ENCODE assay signal across 24 cellular contexts in the genomic region with DNA sequence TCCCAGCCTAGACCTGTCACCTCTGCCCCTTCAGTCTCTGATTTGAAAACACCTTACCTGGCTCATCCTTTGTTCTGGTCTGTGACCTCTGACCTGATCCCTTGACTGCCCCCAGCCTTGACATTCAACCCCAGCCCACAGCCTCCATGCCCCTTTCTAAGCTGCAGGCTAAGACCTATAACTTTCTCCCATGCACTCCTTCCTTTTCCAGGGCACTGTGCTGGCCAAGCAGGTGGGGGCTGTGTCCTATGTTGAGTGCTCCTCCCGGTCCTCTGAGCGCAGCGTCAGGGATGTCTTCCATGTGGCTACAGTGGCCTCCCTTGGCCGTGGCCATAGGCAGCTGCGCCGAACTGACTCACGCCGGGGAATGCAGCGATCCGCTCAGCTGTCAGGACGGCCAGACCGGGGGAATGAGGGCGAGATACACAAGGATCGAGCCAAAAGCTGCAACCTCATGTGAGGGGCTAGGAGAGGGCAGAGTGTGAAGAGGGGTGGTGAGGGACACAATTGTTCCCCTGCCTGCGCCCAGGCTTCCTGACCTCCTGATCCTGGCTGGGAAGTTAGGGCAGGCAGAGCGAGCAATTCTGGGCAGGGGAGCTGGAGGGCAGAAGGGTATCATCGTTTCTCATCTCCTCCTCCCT. TPM values are rescaled to one million over a fixed set of nuclear protein-coding genes. Genes with fewer than 3 reads are reported as not detected.
A peak's percentile ranks its signal among the peaks of the same experiment; 100 is the strongest.
DNase-seq lines count a peak whose midpoint lies in the region; ATAC-seq and TF ChIP-seq lines count a peak whose summit lies in the region.
"Had no signal": no experiment of that assay in that cellular context is flagged by ENCODE, and none has a peak within 500 bp of the region (broad histone marks: within the 10 kb centered on the region; RNA-seq: fewer than 3 reads in every experiment).

No MANE protein-coding gene starts in this region.

- CTCF ChIA-PET in WTC11 (lab: Charles Lee), result no interaction called here

- POLR2A ChIA-PET in WTC11 (lab: Charles Lee), result no interaction called here

- no peaks in the 10 kb centered on the region for H3K27me3 ChIP-seq in GM23338 (ENCODE audit: insufficient read depth)
- H3K27me3 ChIP-seq: breast epithelium, heart right ventricle, Peyer's patch, uterus had no signal

- no peak overlapping the region for H3K4me3 ChIP-seq in GM23338
- H3K4me3 ChIP-seq: breast epithelium, heart right ventricle, Peyer's patch, uterus had no signal

- H3K4me1 Mint-ChIP-seq in GM23338 (peaks cover 38% of the 10 kb centered on the region), WTC11 (peaks cover 53% of the 10 kb centered on the region), CD14-positive monocyte (peaks cover 30% of the 10 kb centered on the region)
- H3K4me1 Mint-ChIP-seq in stimulated activated naive CD8-positive, alpha-beta T cell treated with anti-CD3 and anti-CD28 coated beads, Interleukin-15, amount 100 ng/mL, for 72 hours, result peaks cover 16% of the 10 kb centered on the region

- H3K9me2 ChIP-seq in GM23338 (ENCODE audit: insufficient read depth), result no peaks in the 10 kb centered on the region

- peak overlapping the region; percentile 47; the same call in 1 of the 2 replicates for H3K27ac Mint-ChIP-seq in GM23338
- peak overlapping the region; percentile 86 for H3K27ac Mint-ChIP-seq in WTC11
- H3K27ac Mint-ChIP-seq in stimulated activated naive CD8-positive, alpha-beta T cell treated with anti-CD3 and anti-CD28 coated beads, Interleukin-15, amount 100 ng/mL, for 72 hours, result peak overlapping the region in 1 of 2 donors; percentile 85
- no peak overlapping the region for H3K27ac Mint-ChIP-seq in CD14-positive monocyte
- H3K27ac Mint-ChIP-seq: activated CD4-positive, alpha-beta T cell treated with anti-CD3 and anti-CD28 coated beads for 36 hours had no signal

- no peak for TF ChIP-seq CTCF in GM23338 (conservative IDR thresholded peaks at IDR 0.05; ENCODE audit: low read depth in 2 of 2)
- no peak for TF ChIP-seq CTCF in WTC11 (IDR thresholded peaks at IDR 0.05)
- no peak for TF ChIP-seq CTCF in CD14-positive monocyte (IDR thresholded peaks at IDR 0.05)

- peaks cover 14% of the 10 kb centered on the region; the same call in 1 of the 2 replicates for H3F3A ChIP-seq in GM23338 (replicated peaks; ENCODE audit: low read depth)

- no peaks in the 10 kb centered on the region for H3K36me3 ChIP-seq in GM23338 (ENCODE audit: insufficient read depth)
- H3K36me3 ChIP-seq: breast epithelium, heart right ventricle, Peyer's patch, uterus had no signal

- H3K4me2 ChIP-seq in GM23338, result peak overlapping the region; percentile 93

- H3K4me1 ChIP-seq in GM23338 (ENCODE audit: insufficient read depth), result peaks cover 40% of the 10 kb centered on the region
- H3K4me1 ChIP-seq: breast epithelium, uterus had no signal

- peaks cover 21% of the 10 kb centered on the region for H3K27me3 Mint-ChIP-seq in GM23338 (ENCODE audit: insufficient read depth, low read depth, poor library complexity)
- peaks cover 3% of the 10 kb centered on the region; the same call in 1 of the 2 replicates for H3K27me3 Mint-ChIP-seq in WTC11 (ENCODE audit: low read depth)
- peaks cover 13% of the 10 kb centered on the region for H3K27me3 Mint-ChIP-seq in stimulated activated naive CD8-positive, alpha-beta T cell treated with anti-CD3 and anti-CD28 coated beads, Interleukin-15, amount 100 ng/mL, for 72 hours
- H3K27me3 Mint-ChIP-seq in CD14-positive monocyte (ENCODE audit: low read depth in 3 of 3), result peaks cover 8 to 27% (median 16%) of the 10 kb centered on the region in 3 donors
- H3K27me3 Mint-ChIP-seq: activated CD4-positive, alpha-beta T cell treated with anti-CD3 and anti-CD28 coated beads for 36 hours; stimulated activated memory B cell treated with anti-CD40 and anti-IgM and Interleukin-4, amounts not matched to agents 10 μg/mL and 1 μg/mL and 100 μg/mL, for 72 hours had no signal

- H3K9me3 Mint-ChIP-seq in GM23338 (no peaks in the 10 kb centered on the region), WTC11 (no peaks in the 10 kb centered on the region), CD14-positive monocyte (peaks cover 0 to 3% (median 0%) of the 10 kb centered on the region in 7 donors)
- no peaks in the 10 kb centered on the region for H3K9me3 Mint-ChIP-seq in stimulated activated naive CD8-positive, alpha-beta T cell treated with anti-CD3 and anti-CD28 coated beads, Interleukin-15, amount 100 ng/mL, for 72 hours
- H3K9me3 Mint-ChIP-seq: activated T-cell treated with anti-CD3 and anti-CD28 coated beads, Interleukin-2, amount 50 U/mL, for 4 hours; stimulated activated memory B cell treated with anti-CD40 and anti-IgM and Interleukin-4, amounts not matched to agents 10 μg/mL and 1 μg/mL and 100 μg/mL, for 72 hours had no signal

- H3K27ac ChIP-seq in GM23338 (ENCODE audit: low read depth), result no peak overlapping the region
- H3K27ac ChIP-seq: breast epithelium, C4-2B, heart right ventricle, Peyer's patch had no signal

- no peak overlapping the region for H2AFZ ChIP-seq in GM23338

- DNase-seq in GM23338 (ENCODE audit: low spot score) (no peak), WTC11 (ENCODE audit: low spot score) (no peak), posterior vena cava (ENCODE audit: low spot score) (peak; percentile 43), AG08395 (ENCODE audit: low spot score) (no peak), CD14-positive monocyte (ENCODE audit: low spot score) (no peak)
- no peak for DNase-seq in stimulated activated naive CD8-positive, alpha-beta T cell treated with anti-CD3 and anti-CD28 coated beads, Interleukin-15, amount 100 ng/mL, for 72 hours
- DNase-seq: activated CD4-positive, alpha-beta T cell treated with anti-CD3 and anti-CD28 coated beads for 36 hours; activated T-cell treated with anti-CD3 and anti-CD28 coated beads, Interleukin-2, amount 50 U/mL, for 4 hours; effector CD8-positive, alpha-beta T cell; erythroblast; heart right ventricle; IMR-90; left colon; NCI-H1092 treated with DMSO at 0.1 percent for 48 hours; NCI-H187 treated with DMSO at 0.1 percent for 48 hours; NCI-H526; Peyer's patch; stimulated activated CD4-positive, alpha-beta T cell treated with anti-CD3 and anti-CD28 coated beads, Interleukin-2, amount 100 ng/mL, for 48 hours; uterus had no signal

- H3K79me2 ChIP-seq in GM23338 (replicated peaks; ENCODE audit: insufficient read depth), result peaks cover 14% of the 10 kb centered on the region; the same call in 1 of the 2 replicates

- H4K20me1 ChIP-seq in GM23338 (replicated peaks; ENCODE audit: insufficient read depth), result no peaks in the 10 kb centered on the region

- ATAC-seq in GM23338 (no peak), WTC11 (no peak)
- ATAC-seq in stimulated activated naive CD8-positive, alpha-beta T cell treated with anti-CD3 and anti-CD28 coated beads, Interleukin-15, amount 100 ng/mL, for 72 hours, result no peak
- ATAC-seq: activated CD4-positive, alpha-beta T cell treated with anti-CD3 and anti-CD28 coated beads for 36 hours; activated T-cell treated with anti-CD3 and anti-CD28 coated beads, Interleukin-2, amount 50 U/mL, for 4 hours; heart right ventricle; left colon; stimulated activated memory B cell treated with anti-CD40 and anti-IgM and Interleukin-4, amounts not matched to agents 10 μg/mL and 1 μg/mL and 100 μg/mL, for 72 hours had no signal

- H3K4me3 Mint-ChIP-seq in GM23338 (peak overlapping the region; percentile 16; the same call in 2 of the 3 replicates), WTC11 (peak overlapping the region; percentile 21; the same call in 1 of the 2 replicates), CD14-positive monocyte (no peak overlapping the region)
- H3K4me3 Mint-ChIP-seq in stimulated activated naive CD8-positive, alpha-beta T cell treated with anti-CD3 and anti-CD28 coated beads, Interleukin-15, amount 100 ng/mL, for 72 hours, result no peak overlapping the region
- H3K4me3 Mint-ChIP-seq: activated CD4-positive, alpha-beta T cell treated with anti-CD3 and anti-CD28 coated beads for 36 hours; activated T-cell treated with anti-CD3 and anti-CD28 coated beads, Interleukin-2, amount 50 U/mL, for 4 hours; stimulated activated memory B cell treated with anti-CD40 and anti-IgM and Interleukin-4, amounts not matched to agents 10 μg/mL and 1 μg/mL and 100 μg/mL, for 72 hours had no signal

- H3K36me3 Mint-ChIP-seq in GM23338 (ENCODE audit: low read depth) (peaks cover 21% of the 10 kb centered on the region), WTC11 (peaks cover 9% of the 10 kb centered on the region), CD14-positive monocyte (peaks cover 0 to 3% of the 10 kb centered on the region in 2 donors)
- H3K36me3 Mint-ChIP-seq: stimulated activated memory B cell treated with anti-CD40 and anti-IgM and Interleukin-4, amounts not matched to agents 10 μg/mL and 1 μg/mL and 100 μg/mL, for 72 hours had no signal

- intact Hi-C loops in posterior vena cava (cut with DNase I), result loop anchor here in 1 of 2 donors (10.0 kb wide), 2 partner anchors 146 to 286 kb away; a partner anchor contains a TSS
- intact Hi-C loops in CD14-positive monocyte (cut with micrococcal nuclease), result loop anchor here in 1 of 2 donors (10.0 kb wide), 2 partner anchors 96 to 146 kb away; a partner anchor contains a TSS

RNA-seq across cellular contexts. Expression of a gene that starts 3.3 kb away (rescaled TPM):
- total RNA-seq in GM23338 (2014; rRNA removed; shearing (Covaris generic)), result 20.8 and 22.9 TPM in 2 replicates
- 18.5 and 20.4 TPM in 2 replicates for polyA plus RNA-seq in GM23338 (2016; fragmentation: Nextera tagmentation; extraction: Ambion mirVana)
- total RNA-seq in WTC11 (2021), result 46.9 to 51.8 TPM (median 50.2 TPM) in 3 replicates
- 1 to 10 TPM; 1.9 to 2.2 TPM for total RNA-seq in posterior vena cava
- not detected for polyA plus RNA-seq in CD14-positive monocyte
- total RNA-seq: SK-MEL-5; T-helper 1 cell treated with Interleukin-12 subunit alpha and Interleukin-12 subunit beta and Interleukin-4 antibody, amounts not matched to agents 30 ng/mL and 1 ng/mL, for 36 hours had no signal

RNA-seq across cellular contexts. Expression of a gene that starts 6.2 kb away (rescaled TPM):
- total RNA-seq in GM23338 (2014; rRNA removed; shearing (Covaris generic)), result 227 and 300 TPM in 2 replicates
- polyA plus RNA-seq in GM23338 (2016; fragmentation: Nextera tagmentation; extraction: Ambion mirVana), result 233 and 267 TPM in 2 replicates
- total RNA-seq in WTC11 (2021), result 291 to 298 TPM (median 296 TPM) in 3 replicates
- 100 to 1,000 TPM; 247 to 267 TPM for total RNA-seq in posterior vena cava
- polyA plus RNA-seq in CD14-positive monocyte, result 10 to 100 TPM; 38.0 to 39.5 TPM

RNA-seq across cellular contexts. Expression of a gene that starts 21.8 kb away (rescaled TPM):
- total RNA-seq in GM23338 (2014; rRNA removed; shearing (Covaris generic)), result 2.3 and 3.3 TPM in 2 replicates
- 1.5 and 1.8 TPM in 2 replicates for polyA plus RNA-seq in GM23338 (2016; fragmentation: Nextera tagmentation; extraction: Ambion mirVana)
- total RNA-seq in WTC11 (2021), result 3.0 to 4.7 TPM (median 3.8 TPM) in 3 replicates
- 10 to 100 TPM; 23.9 to 24.1 TPM for total RNA-seq in posterior vena cava
- polyA plus RNA-seq in CD14-positive monocyte, result 100 to 1,000 TPM; 106 to 152 TPM

RNA-seq across cellular contexts. Expression of a gene that starts 30.1 kb away (rescaled TPM):
- total RNA-seq in GM23338 (2014; rRNA removed; shearing (Covaris generic)), result 1,307 and 1,784 TPM in 2 replicates
- 2,722 and 2,793 TPM in 2 replicates for polyA plus RNA-seq in GM23338 (2016; fragmentation: Nextera tagmentation; extraction: Ambion mirVana)
- 1,391 to 1,553 TPM (median 1,518 TPM) in 3 replicates for total RNA-seq in WTC11 (2021)
- 1,000 to 10,000 TPM; 1,110 to 1,208 TPM for total RNA-seq in posterior vena cava
- 1,000 to 10,000 TPM; 1,073 to 1,232 TPM for polyA plus RNA-seq in CD14-positive monocyte

RNA-seq across cellular contexts. Expression of a gene that starts 48.0 kb away (rescaled TPM):
- total RNA-seq in GM23338 (2014; rRNA removed; shearing (Covaris generic)), result 11.1 and 11.9 TPM in 2 replicates
- polyA plus RNA-seq in GM23338 (2016; fragmentation: Nextera tagmentation; extraction: Ambion mirVana), result 6.1 and 6.9 TPM in 2 replicates
- 12.2 to 14.2 TPM (median 12.7 TPM) in 3 replicates for total RNA-seq in WTC11 (2021)
- 10 to 100 TPM; 10.6 to 14.1 TPM for total RNA-seq in posterior vena cava
- 10 to 100 TPM in 1 of 2 donors, 1 to 10 TPM in 1; 7.5 to 10.3 TPM for polyA plus RNA-seq in CD14-positive monocyte

Comparison
In these comparisons a context has a peak if more than half of its experiments do, and no peak if none do; other contexts are left out.
1. H3K27ac Mint-ChIP-seq: peak in GM23338 (single experiment) and WTC11 (single experiment); none in CD14-positive monocyte (0 of 7).
2. H3K4me3 Mint-ChIP-seq: peak in GM23338 (single experiment) and WTC11 (single experiment); none in stimulated activated naive CD8-positive, alpha-beta T cell treated with anti-CD3 and anti-CD28 coated beads, Interleukin-15, amount 100 ng/mL, for 72 hours (0 of 2) and CD14-positive monocyte (0 of 2).